In the genomic region with DNA sequence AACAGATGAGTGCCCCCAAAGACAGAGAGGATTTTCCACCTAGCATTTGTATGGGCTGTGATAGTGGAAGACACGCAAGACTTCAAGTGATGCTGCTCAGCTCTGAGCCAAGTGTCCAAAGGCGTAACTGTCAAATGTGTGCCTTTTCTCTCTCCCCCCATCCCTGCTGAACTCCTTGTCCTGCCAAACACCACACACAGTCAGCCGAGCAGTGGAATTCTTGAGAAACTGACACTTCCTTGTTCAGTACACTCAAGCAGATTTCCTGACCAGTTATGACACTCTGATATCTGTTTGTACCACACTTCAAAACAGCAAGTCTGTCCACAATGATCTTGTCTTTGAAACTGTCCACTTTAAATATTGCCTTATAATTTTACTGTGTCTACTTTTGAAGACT, we compare ENCODE assay signal across 20 cellular contexts.
DNase-seq lines count a peak whose midpoint lies in the region; ATAC-seq, FAIRE-seq and TF ChIP-seq lines count a peak whose summit lies in the region.
"Had no signal": no experiment of that assay in that cellular context is flagged by ENCODE, and none has a peak within 500 bp of the region (broad histone marks: within the 10 kb centered on the region; RNA-seq: fewer than 3 reads in every experiment).

No MANE protein-coding gene starts in this region.

- ATAC-seq in K562 (peak; percentile 35), GM18868 (IDR thresholded peaks at IDR 0.05; ENCODE audit: unreplicated experiment) (no peak)
- no peak for ATAC-seq in activated CD4-positive, CD25-positive, alpha-beta regulatory T cell treated with anti-CD3 and anti-CD28 coated beads, Interleukin-2, amount 50 U/mL, for 24 hours

- H3K4me2 ChIP-seq in K562 (ENCODE audit: insufficient read depth, low read length) (0 out of 2 replicates have a peak overlapping the region, but pooled peaks have one; percentile 2), parathyroid adenoma (ENCODE audit: low read length) (no peak overlapping the region)
- H3K4me2 ChIP-seq: KMS-11 had no signal

- no TSS peak for BruUV-seq in K562 (replicated peaks; lab: Mats Ljungman, UMichigan)

- no peaks in the 10 kb centered on the region for H3K9me1 ChIP-seq in K562 (ENCODE audit: control insufficient read depth, insufficient read depth, low read length)

- peaks cover 0 to 8% (median 3%) of the 10 kb centered on the region in 7 donors for H3K9me3 Mint-ChIP-seq in CD14-positive monocyte
- H3K9me3 Mint-ChIP-seq: activated T-cell treated with anti-CD3 and anti-CD28 coated beads, Interleukin-2, amount 50 U/mL, for 4 hours had no signal

- H4K20me1 ChIP-seq in K562 (replicated peaks; ENCODE audit: control insufficient read depth, insufficient read depth, low read length): no peaks in the 10 kb centered on the region

- H3K4me1 ChIP-seq in K562 (replicated peaks in 1 of 2; ENCODE audit: control insufficient read depth in 2 of 2, insufficient read depth in 2 of 2, low read length in 2 of 2) (peaks cover 0 to 29% of the 10 kb centered on the region in 2 experiments; a peak in 2 of 5 replicates), parathyroid adenoma (peaks cover 18% of the 10 kb centered on the region)

- no peak overlapping the region for H3K27ac ChIP-seq in K562 (ENCODE audit: extremely low read depth, low read depth, low read length)
- no peak overlapping the region for H3K27ac ChIP-seq in parathyroid adenoma
- H3K27ac ChIP-seq: HL-60, KMS-11, stomach had no signal

- in situ Hi-C loops in K562 (cut with MboI) (no loop called here), GM13977 (cut with MboI; ENCODE audit: low pct_unique_long_range_greater_than_20kb, low sequenced_read_pairs, unreplicated experiment) (no loop called here)

- H3K79me2 ChIP-seq in K562 (ENCODE audit: control insufficient read depth, insufficient read depth, low read length): no peaks in the 10 kb centered on the region
- H3K79me2 ChIP-seq in parathyroid adenoma: no peaks in the 10 kb centered on the region

- H3K9me3 ChIP-seq in K562 (replicated peaks; ENCODE audit: control insufficient read depth, insufficient read depth, low read depth, low read length): 0 out of 2 replicates have a peak, but pooled peaks cover 2% of the 10 kb centered on the region
- H3K9me3 ChIP-seq in parathyroid adenoma (ENCODE audit: control insufficient read depth, low read length): no peaks in the 10 kb centered on the region
- H3K9me3 ChIP-seq: stomach had no signal

- H2AFZ ChIP-seq in K562 (ENCODE audit: low read depth, low read length): peak overlapping the region; percentile 78
- H2AFZ ChIP-seq in parathyroid adenoma: peak overlapping the region; percentile 58

- WGBS in K562 (ENCODE audit: insufficient coverage, low coverage, missing lambda C conversion rate): 53% methylated on average over 3 of the region's 3 CpGs

- DNase-seq in CD14-positive monocyte (ENCODE audit: low spot score): no peak
- peak; percentile 42 to 48 for DNase-seq in Kasumi-1 (lab: John Stamatoyannopoulos, UW)
- DNase-seq in K562 (ENCODE audit: extremely low read depth in 1 of 4, low spot score in 3 of 4): peak in 1 of 4 experiments; percentile 39
- DNase-seq in HEK293T (ENCODE audit: extremely low spot score): no peak
- DNase-seq in GM13977 (ENCODE audit: low spot score): no peak
- DNase-seq: activated CD4-positive, CD25-positive, alpha-beta regulatory T cell treated with anti-CD3 and anti-CD28 coated beads, Interleukin-2, amount 50 U/mL, for 72 hours; activated T-cell treated with anti-CD3 and anti-CD28 coated beads, Interleukin-2, amount 50 U/mL, for 4 hours; amniotic stem cell; cerebellar nuclear complex; NCI-H1417 treated with DMSO at 0.1 percent for 48 hours; RPMI8226; stomach had no signal

- H3K36me3 ChIP-seq in K562 (ENCODE audit: control insufficient read depth, insufficient read depth, low read length) (no peaks in the 10 kb centered on the region), parathyroid adenoma (ENCODE audit: control insufficient read depth, insufficient read depth, low read length) (no peaks in the 10 kb centered on the region)
- H3K36me3 ChIP-seq: stomach had no signal

- TF ChIP-seq EP300 in K562 (IDR thresholded peaks at IDR 0.05; ENCODE audit: low read length): no peak

- FAIRE-seq in K562 (lab: Jason Lieb, UNC): no peak

- no peak for TF ChIP-seq POLR2A in K562 (conservative IDR thresholded peaks at IDR 0.05)

- H3K27me3 ChIP-seq in K562 (ENCODE audit: control insufficient read depth in 2 of 2, insufficient read depth in 2 of 2, low read length in 2 of 2): no peaks in the 10 kb centered on the region
- no peaks in the 10 kb centered on the region for H3K27me3 ChIP-seq in parathyroid adenoma (ENCODE audit: control insufficient read depth, insufficient read depth, low read length)
- H3K27me3 ChIP-seq: stomach had no signal

- no peak for TF ChIP-seq RAD21 in K562 (CRISPR knock-in tag; conservative IDR thresholded peaks at IDR 0.05 in 1 of 2, IDR thresholded peaks at IDR 0.05 in 1 of 2)

- CTCF ChIA-PET in K562 (lab: Yijun Ruan, JAX; ENCODE audit: low intra/inter-chr PET ratio) (interaction anchor here (0.6 kb wide), 1 partner anchor 644 kb away, joined by 3 read pairs; no protein-coding TSS in a partner anchor), HEK293T (lab: Yijun Ruan, JAX) (no interaction called here)

- H3K27ac Mint-ChIP-seq in CD14-positive monocyte: peak overlapping the region in 6 of 7 donors; percentile 3 to 80 (median 58)
- H3K27ac Mint-ChIP-seq: B cell, mesothelial cell of epicardium had no signal

- H3K9ac ChIP-seq in K562 (ENCODE audit: insufficient read depth in 1 of 2, low read depth in 2 of 2, low read length in 2 of 2) (peak overlapping the region in 1 of 2 experiments; percentile 47; a peak in 1 of 4 replicates), parathyroid adenoma (no peak overlapping the region)
- H3K9ac ChIP-seq: KMS-11 had no signal

- peaks cover 27% of the 10 kb centered on the region for H3K4me1 Mint-ChIP-seq in CD14-positive monocyte

- peaks cover 0 to 2% (median 0%) of the 10 kb centered on the region in 3 donors for H3K27me3 Mint-ChIP-seq in CD14-positive monocyte (ENCODE audit: low read depth in 3 of 3)

- H3K4me3 ChIP-seq in K562: no peak overlapping the region
- H3K4me3 ChIP-seq in parathyroid adenoma (ENCODE audit: low read depth, low read length): no peak overlapping the region
- H3K4me3 ChIP-seq: skin epidermis, stomach had no signal

- H3K4me3 Mint-ChIP-seq in CD14-positive monocyte: no peak overlapping the region
- H3K4me3 Mint-ChIP-seq: activated T-cell treated with anti-CD3 and anti-CD28 coated beads, Interleukin-2, amount 50 U/mL, for 4 hours; B cell; mesothelial cell of epicardium had no signal

- H3K36me3 Mint-ChIP-seq in CD14-positive monocyte: peaks cover 0 to 6% of the 10 kb centered on the region in 2 donors

- POLR2A ChIA-PET in K562 (lab: Yijun Ruan, JAX): interaction anchor here (1.4 kb wide), 1 partner anchor 14 kb away, joined by 4 read pairs; no protein-coding TSS in a partner anchor
- POLR2A ChIA-PET in HEK293T (lab: Yijun Ruan, JAX): no interaction called here

- intact Hi-C loops in CD14-positive monocyte (cut with micrococcal nuclease): no loop called here
- intact Hi-C loops in K562 (cut with micrococcal nuclease): loop anchor here (2.0 to 5.0 kb wide), 2 partner anchors 79 to 80 kb away; no protein-coding TSS in a partner anchor

- no peak for TF ChIP-seq CTCF in CD14-positive monocyte (IDR thresholded peaks at IDR 0.05)
- no peak for TF ChIP-seq CTCF in K562 (IDR thresholded peaks at IDR 0.05 in 2 of 3, conservative IDR thresholded peaks at IDR 0.05 in 1 of 3; ENCODE audit: insufficient read depth in 2 of 3, low read depth in 1 of 3, low read length in 3 of 3)
- TF ChIP-seq CTCF in parathyroid adenoma (IDR thresholded peaks at IDR 0.05): no peak
- no peak for TF ChIP-seq CTCF in GM13977 (IDR thresholded peaks at IDR 0.05; ENCODE audit: extremely low read depth, insufficient read depth, missing control alignments)

TF ChIP-seq in K562, 482 proteins besides CTCF, POLR2A, EP300 and RAD21:
- TF ChIP-seq TSC22D4 (tag; IDR thresholded peaks at IDR 0.05): no peak
- TF ChIP-seq PREB (CRISPR knock-in tag; IDR thresholded peaks at IDR 0.05): no peak
- peak; percentile 57 for TF ChIP-seq TCF3 (CRISPR knock-in tag; IDR thresholded peaks at IDR 0.05)

TF ChIP-seq in HEK293T, 16 proteins besides CTCF, POLR2A, EP300 and RAD21:
- TF ChIP-seq SUZ12 (IDR thresholded peaks at IDR 0.05) (no peak), FOXM1 (IDR thresholded peaks at IDR 0.05; ENCODE audit: borderline replicate concordance) (no peak), BHLHE40 (IDR thresholded peaks at IDR 0.05; ENCODE audit: borderline replicate concordance) (no peak), TARDBP (IDR thresholded peaks at IDR 0.05) (no peak), ZNF384 (IDR thresholded peaks at IDR 0.05) (no peak), L3MBTL2 (conservative IDR thresholded peaks at IDR 0.05) (no peak), NFRKB (IDR thresholded peaks at IDR 0.05) (no peak), CTBP1 (IDR thresholded peaks at IDR 0.05; ENCODE audit: borderline replicate concordance) (no peak), ELF4 (IDR thresholded peaks at IDR 0.05) (no peak), SP1 (IDR thresholded peaks at IDR 0.05) (no peak), HDGF (IDR thresholded peaks at IDR 0.05; ENCODE audit: borderline replicate concordance) (no peak), FOXA1 (IDR thresholded peaks at IDR 0.05) (no peak), ARNT (IDR thresholded peaks at IDR 0.05) (no peak), FOXK2 (IDR thresholded peaks at IDR 0.05) (no peak), LEF1 (IDR thresholded peaks at IDR 0.05; ENCODE audit: borderline replicate concordance) (no peak)
- TF ChIP-seq, protein P1, sequence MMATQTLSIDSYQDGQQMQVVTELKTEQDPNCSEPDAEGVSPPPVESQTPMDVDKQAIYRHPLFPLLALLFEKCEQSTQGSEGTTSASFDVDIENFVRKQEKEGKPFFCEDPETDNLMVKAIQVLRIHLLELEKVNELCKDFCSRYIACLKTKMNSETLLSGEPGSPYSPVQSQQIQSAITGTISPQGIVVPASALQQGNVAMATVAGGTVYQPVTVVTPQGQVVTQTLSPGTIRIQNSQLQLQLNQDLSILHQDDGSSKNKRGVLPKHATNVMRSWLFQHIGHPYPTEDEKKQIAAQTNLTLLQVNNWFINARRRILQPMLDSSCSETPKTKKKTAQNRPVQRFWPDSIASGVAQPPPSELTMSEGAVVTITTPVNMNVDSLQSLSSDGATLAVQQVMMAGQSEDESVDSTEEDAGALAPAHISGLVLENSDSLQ (IDR thresholded peaks at IDR 0.05): no peak

Comparison
In these comparisons a context has a peak if more than half of its experiments do, and no peak if none do; other contexts are left out.
1. DNase-seq: peak in Kasumi-1 (2 of 2); none in CD14-positive monocyte (single experiment), HEK293T (single experiment) and GM13977 (single experiment).